ENCODE assay signal across 22 cellular contexts in genomic region chr17:15492186-15492585, GRCh38.
"Had no signal": no experiment of that assay in that cellular context is flagged by ENCODE, and none has a peak within 500 bp of the region (broad histone marks: within the 10 kb centered on the region; RNA-seq: fewer than 3 reads in every experiment).

No MANE protein-coding gene starts in this region.

- H3K4me1 ChIP-seq: ascending aorta, colonic mucosa had no signal

- H3K9me3 Mint-ChIP-seq: activated T-cell treated with anti-CD3 and anti-CD28 coated beads, Interleukin-2, amount 50 U/mL, for 24 hours; activated T-helper 17 cell treated with anti-CD3 and anti-CD28 coated beads, Interleukin-2, amount 50 U/mL, for 72 hours; central memory CD8-positive, alpha-beta T cell; natural killer cell had no signal

- H3K27me3 Mint-ChIP-seq: activated naive CD8-positive, alpha-beta T cell; activated T-cell treated with anti-CD3 and anti-CD28 coated beads, Interleukin-2, amount 50 U/mL, for 24 hours; activated T-helper 17 cell treated with anti-CD3 and anti-CD28 coated beads, Interleukin-2, amount 50 U/mL, for 72 hours; central memory CD8-positive, alpha-beta T cell; progenitor cell of endocrine pancreas had no signal

- ATAC-seq: activated T-helper 17 cell treated with anti-CD3 and anti-CD28 coated beads, Interleukin-2, amount 50 U/mL, for 72 hours; heart right ventricle; left lobe of liver; natural killer cell had no signal

- H3K4me3 Mint-ChIP-seq: activated naive CD8-positive, alpha-beta T cell; activated T-cell treated with anti-CD3 and anti-CD28 coated beads, Interleukin-2, amount 50 U/mL, for 24 hours; activated T-helper 17 cell treated with anti-CD3 and anti-CD28 coated beads, Interleukin-2, amount 50 U/mL, for 72 hours; central memory CD8-positive, alpha-beta T cell; natural killer cell had no signal

- H3K27ac Mint-ChIP-seq: activated naive CD8-positive, alpha-beta T cell; activated T-cell treated with anti-CD3 and anti-CD28 coated beads, Interleukin-2, amount 50 U/mL, for 24 hours; natural killer cell; progenitor cell of endocrine pancreas had no signal

- H3K36me3 Mint-ChIP-seq: natural killer cell had no signal

- H3K27me3 ChIP-seq: adrenal gland, ascending aorta, colonic mucosa, heart right ventricle, spleen, upper lobe of left lung had no signal

- H3K9me3 ChIP-seq: adrenal gland, ascending aorta, colonic mucosa, heart right ventricle, spleen, thoracic aorta, upper lobe of left lung had no signal

- H3K4me1 Mint-ChIP-seq: activated T-helper 17 cell treated with anti-CD3 and anti-CD28 coated beads, Interleukin-2, amount 50 U/mL, for 72 hours; central memory CD8-positive, alpha-beta T cell had no signal

- H3K36me3 ChIP-seq: adrenal gland, ascending aorta, colonic mucosa, thoracic aorta had no signal

- H3K27ac ChIP-seq: colonic mucosa, thoracic aorta had no signal

- DNase-seq: activated CD4-positive, alpha-beta T cell treated with anti-CD3 and anti-CD28 coated beads for 1 hour; activated CD8-positive, alpha-beta memory T cell treated with anti-CD3 and anti-CD28 coated beads for 24 hours; activated CD8-positive, alpha-beta memory T cell treated with anti-CD3 and anti-CD28 coated beads, Interleukin-2, amount 50 U/mL, for 4 hours; activated T-cell treated with anti-CD3 and anti-CD28 coated beads, Interleukin-2, amount 50 U/mL, for 24 hours; adrenal gland; colonic mucosa; heart right ventricle; midbrain; natural killer cell; spleen; stimulated activated CD4-positive, alpha-beta T cell treated with anti-CD3 and anti-CD28 coated beads, Interleukin-4, amount 100 ng/mL, for 1 hour; stimulated activated naive CD4-positive, alpha-beta T cell; T-helper 9 cell had no signal

- H3K4me3 ChIP-seq: adrenal gland, ascending aorta, colonic mucosa, heart right ventricle, lung, spleen, thoracic aorta, upper lobe of left lung had no signal
